Comparison of ENCODE assay signal across 21 cellular contexts in the genomic region with DNA sequence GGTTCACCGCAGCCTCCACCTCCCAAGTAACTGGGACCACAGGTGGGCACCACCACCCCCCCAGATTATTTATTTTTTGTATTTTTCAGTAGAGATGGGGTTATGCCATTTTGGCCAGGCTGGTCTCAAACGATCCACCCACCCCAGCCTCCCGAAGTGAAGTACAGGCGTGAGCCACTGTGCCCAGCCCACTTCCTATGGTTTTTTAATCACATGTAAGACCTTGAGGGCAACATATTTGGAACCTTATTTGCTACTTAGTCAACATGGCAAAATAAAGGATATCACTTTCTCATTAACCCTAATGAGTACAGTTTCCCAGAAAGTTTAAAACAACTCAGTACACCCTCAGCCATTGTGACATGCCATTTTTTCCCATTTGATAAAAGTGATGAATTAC.
DNase-seq lines count a peak whose midpoint lies in the region; ATAC-seq, FAIRE-seq and TF ChIP-seq lines count a peak whose summit lies in the region.
"Had no signal": no experiment of that assay in that cellular context is flagged by ENCODE, and none has a peak within 500 bp of the region (broad histone marks: within the 10 kb centered on the region; RNA-seq: fewer than 3 reads in every experiment).

No MANE protein-coding gene starts in this region.

- intact Hi-C loops in K562 (cut with micrococcal nuclease): no loop called here

- no peak overlapping the region for H3K4me3 Mint-ChIP-seq in activated naive CD8-positive, alpha-beta T cell
- H3K4me3 Mint-ChIP-seq in activated naive CD8-positive, alpha-beta T cell treated with anti-CD3 and anti-CD28 coated beads for 36 hours: no peak overlapping the region
- no peak overlapping the region for H3K4me3 Mint-ChIP-seq in stimulated activated effector memory CD8-positive, alpha-beta T cell treated with anti-CD3 and anti-CD28 coated beads, Interleukin-12 subunit alpha, Interleukin-12 subunit beta, amount 100 ng/mL, for 72 hours
- no peak overlapping the region for H3K4me3 Mint-ChIP-seq in endothelial cell (ENCODE audit: unreplicated experiment)
- H3K4me3 Mint-ChIP-seq: CD4-positive, alpha-beta T cell had no signal

- no peak overlapping the region for H3K9ac ChIP-seq in K562 (ENCODE audit: insufficient read depth in 1 of 2, low read depth in 2 of 2, low read length in 2 of 2)

- BruUV-seq in K562 (replicated peaks; lab: Mats Ljungman, UMichigan): no TSS peak

- H3K4me1 Mint-ChIP-seq in activated naive CD8-positive, alpha-beta T cell (ENCODE audit: low read depth): peaks cover 20% of the 10 kb centered on the region
- H3K4me1 Mint-ChIP-seq in activated naive CD8-positive, alpha-beta T cell treated with anti-CD3 and anti-CD28 coated beads for 36 hours: peaks cover 13% of the 10 kb centered on the region
- no peaks in the 10 kb centered on the region for H3K4me1 Mint-ChIP-seq in stimulated activated effector memory CD8-positive, alpha-beta T cell treated with anti-CD3 and anti-CD28 coated beads, Interleukin-12 subunit alpha, Interleukin-12 subunit beta, amount 100 ng/mL, for 72 hours
- H3K4me1 Mint-ChIP-seq in endothelial cell (ENCODE audit: unreplicated experiment): peaks cover 9% of the 10 kb centered on the region

- ATAC-seq in K562: no peak
- no peak for ATAC-seq in stimulated activated effector memory CD8-positive, alpha-beta T cell treated with anti-CD3 and anti-CD28 coated beads, Interleukin-12 subunit alpha, Interleukin-12 subunit beta, amount 100 ng/mL, for 72 hours
- ATAC-seq: GM12878 had no signal

- WGBS in K562 (ENCODE audit: insufficient coverage, low coverage, missing lambda C conversion rate): 87% methylated on average over 4 of the region's 4 CpGs

- no peaks in the 10 kb centered on the region for H3K9me3 Mint-ChIP-seq in activated naive CD8-positive, alpha-beta T cell (ENCODE audit: low read depth)
- H3K9me3 Mint-ChIP-seq in activated naive CD8-positive, alpha-beta T cell treated with anti-CD3 and anti-CD28 coated beads for 36 hours: no peaks in the 10 kb centered on the region
- no peaks in the 10 kb centered on the region for H3K9me3 Mint-ChIP-seq in stimulated activated effector memory CD8-positive, alpha-beta T cell treated with anti-CD3 and anti-CD28 coated beads, Interleukin-12 subunit alpha, Interleukin-12 subunit beta, amount 100 ng/mL, for 72 hours
- H3K9me3 Mint-ChIP-seq in endothelial cell (ENCODE audit: unreplicated experiment): no peaks in the 10 kb centered on the region
- H3K9me3 Mint-ChIP-seq: CD4-positive, alpha-beta T cell had no signal

- in situ Hi-C loops in K562 (cut with MboI): no loop called here

- POLR2A ChIA-PET in RWPE1 (lab: Yijun Ruan, JAX; ENCODE audit: low non-redundant PET) (no interaction called here), K562 (lab: Yijun Ruan, JAX) (no interaction called here)

- no peak for TF ChIP-seq RAD21 in K562 (CRISPR knock-in tag; conservative IDR thresholded peaks at IDR 0.05 in 1 of 2, IDR thresholded peaks at IDR 0.05 in 1 of 2)

- no peaks in the 10 kb centered on the region for H3K27me3 ChIP-seq in K562 (ENCODE audit: control insufficient read depth in 2 of 2, insufficient read depth in 2 of 2, low read length in 2 of 2)

- no peak for DNase-seq in activated naive CD8-positive, alpha-beta T cell treated with anti-CD3 and anti-CD28 coated beads for 36 hours
- DNase-seq in RWPE1 (ENCODE audit: low spot score) (no peak), K562 (ENCODE audit: extremely low read depth in 1 of 4, low spot score in 3 of 4) (no peak), endothelial cell (ENCODE audit: low spot score) (no peak)
- DNase-seq in stimulated activated effector memory CD8-positive, alpha-beta T cell treated with anti-CD3 and anti-CD28 coated beads, Interleukin-12 subunit alpha, Interleukin-12 subunit beta, amount 100 ng/mL, for 72 hours (ENCODE audit: low spot score in 2 of 2): no peak
- DNase-seq in NK-92 treated with Interleukin-12 subunit alpha and Interleukin-12 subunit beta, amount 100 ng/mL, for 24 hours (lab: John Stamatoyannopoulos, UW): no peak
- DNase-seq: Caco-2; CD4-positive, alpha-beta T cell; DMS 273 treated with DMSO at 0.1 percent for 48 hours; DMS79 treated with DMSO at 0.1 percent for 48 hours; KBM-7; MM.1S; NCI-H1048; NCI-H1417 treated with DMSO at 0.1 percent for 48 hours; NCI-H187; NCI-H446 treated with DMSO at 0.1 percent for 48 hours; NCI-H526 treated with DMSO at 0.1 percent for 48 hours; SHP77 had no signal

- TF ChIP-seq POLR2A in K562 (conservative IDR thresholded peaks at IDR 0.05): 0 out of 2 replicates have a peak, but pooled peaks have one; percentile 36

- H3K27ac Mint-ChIP-seq in activated naive CD8-positive, alpha-beta T cell: peak overlapping the region; percentile 66
- H3K27ac Mint-ChIP-seq in activated naive CD8-positive, alpha-beta T cell treated with anti-CD3 and anti-CD28 coated beads for 36 hours: no peak overlapping the region
- H3K27ac Mint-ChIP-seq in stimulated activated effector memory CD8-positive, alpha-beta T cell treated with anti-CD3 and anti-CD28 coated beads, Interleukin-12 subunit alpha, Interleukin-12 subunit beta, amount 100 ng/mL, for 72 hours: peak overlapping the region; percentile 68
- H3K27ac Mint-ChIP-seq in endothelial cell (ENCODE audit: unreplicated experiment): no peak overlapping the region

- no peak for TF ChIP-seq EP300 in K562 (IDR thresholded peaks at IDR 0.05; ENCODE audit: low read length)

- H3K79me2 ChIP-seq in K562 (ENCODE audit: control insufficient read depth, insufficient read depth, low read length): no peaks in the 10 kb centered on the region

- no peaks in the 10 kb centered on the region for H3K9me1 ChIP-seq in K562 (ENCODE audit: control insufficient read depth, insufficient read depth, low read length)

- no peaks in the 10 kb centered on the region for H3K9me3 ChIP-seq in K562 (replicated peaks; ENCODE audit: control insufficient read depth, insufficient read depth, low read depth, low read length)
- H3K9me3 ChIP-seq: Caco-2 had no signal

- no peak overlapping the region for H2AFZ ChIP-seq in K562 (ENCODE audit: low read depth, low read length)

- FAIRE-seq in K562 (lab: Jason Lieb, UNC): no peak
- FAIRE-seq: GM12878, H54 had no signal

- TF ChIP-seq CTCF in RWPE1 (conservative IDR thresholded peaks at IDR 0.05; ENCODE audit: low read depth) (no peak), K562 (IDR thresholded peaks at IDR 0.05 in 2 of 3, conservative IDR thresholded peaks at IDR 0.05 in 1 of 3; ENCODE audit: insufficient read depth in 2 of 3, low read depth in 1 of 3, low read length in 3 of 3) (no peak), endothelial cell (IDR thresholded peaks at IDR 0.05; ENCODE audit: unreplicated experiment) (no peak)

- peaks cover 10% of the 10 kb centered on the region for H3K36me3 Mint-ChIP-seq in activated naive CD8-positive, alpha-beta T cell
- peaks cover 38% of the 10 kb centered on the region for H3K36me3 Mint-ChIP-seq in activated naive CD8-positive, alpha-beta T cell treated with anti-CD3 and anti-CD28 coated beads for 36 hours
- H3K36me3 Mint-ChIP-seq in stimulated activated effector memory CD8-positive, alpha-beta T cell treated with anti-CD3 and anti-CD28 coated beads, Interleukin-12 subunit alpha, Interleukin-12 subunit beta, amount 100 ng/mL, for 72 hours: peaks cover 100% of the 10 kb centered on the region
- peaks cover 61% of the 10 kb centered on the region for H3K36me3 Mint-ChIP-seq in endothelial cell (ENCODE audit: low read depth, unreplicated experiment)

- no peaks in the 10 kb centered on the region for H3K4me1 ChIP-seq in K562 (replicated peaks in 1 of 2; ENCODE audit: control insufficient read depth in 2 of 2, insufficient read depth in 2 of 2, low read length in 2 of 2)

- no peak overlapping the region for H3K4me3 ChIP-seq in K562
- H3K4me3 ChIP-seq: GM12878 had no signal

- H4K20me1 ChIP-seq in K562 (replicated peaks; ENCODE audit: control insufficient read depth, insufficient read depth, low read length): no peaks in the 10 kb centered on the region

- no peak overlapping the region for H3K4me2 ChIP-seq in K562 (ENCODE audit: insufficient read depth, low read length)

- H3K27ac ChIP-seq in RWPE1 (peak overlapping the region; percentile 10; the same call in 1 of the 2 replicates), K562 (ENCODE audit: extremely low read depth, low read depth, low read length) (no peak overlapping the region)

- peaks cover 99% of the 10 kb centered on the region for H3K36me3 ChIP-seq in K562 (ENCODE audit: control insufficient read depth, insufficient read depth, low read length)

- H3K27me3 Mint-ChIP-seq in activated naive CD8-positive, alpha-beta T cell: no peaks in the 10 kb centered on the region
- H3K27me3 Mint-ChIP-seq in activated naive CD8-positive, alpha-beta T cell treated with anti-CD3 and anti-CD28 coated beads for 36 hours: no peaks in the 10 kb centered on the region
- peaks cover 5% of the 10 kb centered on the region for H3K27me3 Mint-ChIP-seq in endothelial cell (ENCODE audit: unreplicated experiment)
- H3K27me3 Mint-ChIP-seq: CD4-positive, alpha-beta T cell had no signal

- CTCF ChIA-PET in RWPE1 (lab: Yijun Ruan, JAX) (no interaction called here), K562 (lab: Yijun Ruan, JAX; ENCODE audit: low intra/inter-chr PET ratio) (no interaction called here)

TF ChIP-seq in K562, 482 proteins besides CTCF, POLR2A, EP300 and RAD21 (continues in another document):
- TF ChIP-seq POLR2AphosphoS5 (IDR thresholded peaks at IDR 0.05; ENCODE audit: control insufficient read depth, insufficient read depth, low read depth, low read length) (peak; percentile 16; the same call in 1 of the 2 replicates), POLR2AphosphoS2 (IDR thresholded peaks at IDR 0.05; ENCODE audit: low read length) (peak; percentile 54; the same call in 1 of the 2 replicates), HNRNPL (IDR thresholded peaks at IDR 0.05; ENCODE audit: low read depth, low read length) (no peak), SIN3A (IDR thresholded peaks at IDR 0.05; ENCODE audit: borderline replicate concordance in 2 of 2, control insufficient read depth in 1 of 2, low read depth in 2 of 2, low read length in 2 of 2) (no peak), MCM2 (IDR thresholded peaks at IDR 0.05; ENCODE audit: low read depth) (no peak)
- TF ChIP-seq, protein P1, sequence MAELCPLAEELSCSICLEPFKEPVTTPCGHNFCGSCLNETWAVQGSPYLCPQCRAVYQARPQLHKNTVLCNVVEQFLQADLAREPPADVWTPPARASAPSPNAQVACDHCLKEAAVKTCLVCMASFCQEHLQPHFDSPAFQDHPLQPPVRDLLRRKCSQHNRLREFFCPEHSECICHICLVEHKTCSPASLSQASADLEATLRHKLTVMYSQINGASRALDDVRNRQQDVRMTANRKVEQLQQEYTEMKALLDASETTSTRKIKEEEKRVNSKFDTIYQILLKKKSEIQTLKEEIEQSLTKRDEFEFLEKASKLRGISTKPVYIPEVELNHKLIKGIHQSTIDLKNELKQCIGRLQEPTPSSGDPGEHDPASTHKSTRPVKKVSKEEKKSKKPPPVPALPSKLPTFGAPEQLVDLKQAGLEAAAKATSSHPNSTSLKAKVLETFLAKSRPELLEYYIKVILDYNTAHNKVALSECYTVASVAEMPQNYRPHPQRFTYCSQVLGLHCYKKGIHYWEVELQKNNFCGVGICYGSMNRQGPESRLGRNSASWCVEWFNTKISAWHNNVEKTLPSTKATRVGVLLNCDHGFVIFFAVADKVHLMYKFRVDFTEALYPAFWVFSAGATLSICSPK (IDR thresholded peaks at IDR 0.05; ENCODE audit: borderline replicate concordance): no peak

Comparison
In these comparisons a context has a peak if more than half of its experiments do, and no peak if none do; other contexts are left out.
1. H3K27ac Mint-ChIP-seq: peak in activated naive CD8-positive, alpha-beta T cell (single experiment) and stimulated activated effector memory CD8-positive, alpha-beta T cell treated with anti-CD3 and anti-CD28 coated beads, Interleukin-12 subunit alpha, Interleukin-12 subunit beta, amount 100 ng/mL, for 72 hours (single experiment); none in activated naive CD8-positive, alpha-beta T cell treated with anti-CD3 and anti-CD28 coated beads for 36 hours (single experiment) and endothelial cell (single experiment).